ENCODE assay signal across 1 cellular context in the genomic region with DNA sequence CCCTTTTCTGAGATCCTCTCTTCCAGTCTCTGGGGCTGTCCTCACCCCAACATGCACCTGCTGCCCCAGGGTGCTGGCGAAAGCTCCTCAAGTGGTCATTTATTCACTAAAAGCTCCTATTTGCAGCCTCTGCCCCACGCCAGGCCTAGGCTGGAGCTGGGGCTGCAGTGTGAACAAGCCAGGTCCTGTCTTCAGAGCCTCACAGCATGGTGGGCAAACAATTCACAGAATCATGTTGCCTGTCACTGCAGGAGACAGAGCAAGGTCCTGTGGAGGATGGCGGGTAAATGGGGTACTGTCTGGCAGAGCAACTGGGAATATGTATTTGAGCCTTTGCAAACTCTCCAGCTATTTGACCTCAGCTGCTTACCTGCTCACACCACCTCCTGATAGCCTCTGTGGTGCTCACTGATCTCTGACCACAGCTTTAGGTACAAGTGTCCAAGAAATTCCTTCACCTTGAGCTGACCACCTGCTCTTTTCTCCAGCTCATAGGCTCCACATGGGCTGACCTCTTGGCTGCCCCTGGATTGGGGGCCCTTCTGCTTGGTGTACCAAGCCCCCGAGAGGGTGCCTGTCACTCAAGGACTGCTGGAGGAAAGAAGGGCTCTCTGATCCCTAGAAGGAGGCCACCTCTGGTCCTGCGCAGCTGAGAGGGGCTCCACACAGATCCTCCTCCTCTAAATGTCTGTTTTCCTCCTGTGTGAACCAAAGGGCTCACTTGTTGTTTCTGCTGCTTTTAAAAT.
A peak's percentile ranks its signal among the peaks of the same experiment; 100 is the strongest.
TF ChIP-seq lines count a peak whose summit lies in the region.

No MANE protein-coding gene starts in this region.

TF ChIP-seq in HepG2, 621 proteins besides CTCF, POLR2A, EP300 and RAD21:
- TF ChIP-seq, protein P1, sequence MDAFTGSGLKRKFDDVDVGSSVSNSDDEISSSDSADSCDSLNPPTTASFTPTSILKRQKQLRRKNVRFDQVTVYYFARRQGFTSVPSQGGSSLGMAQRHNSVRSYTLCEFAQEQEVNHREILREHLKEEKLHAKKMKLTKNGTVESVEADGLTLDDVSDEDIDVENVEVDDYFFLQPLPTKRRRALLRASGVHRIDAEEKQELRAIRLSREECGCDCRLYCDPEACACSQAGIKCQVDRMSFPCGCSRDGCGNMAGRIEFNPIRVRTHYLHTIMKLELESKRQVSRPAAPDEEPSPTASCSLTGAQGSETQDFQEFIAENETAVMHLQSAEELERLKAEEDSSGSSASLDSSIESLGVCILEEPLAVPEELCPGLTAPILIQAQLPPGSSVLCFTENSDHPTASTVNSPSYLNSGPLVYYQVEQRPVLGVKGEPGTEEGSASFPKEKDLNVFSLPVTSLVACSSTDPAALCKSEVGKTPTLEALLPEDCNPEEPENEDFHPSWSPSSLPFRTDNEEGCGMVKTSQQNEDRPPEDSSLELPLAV (CRISPR knock-in tag; conservative IDR thresholded peaks at IDR 0.05; ENCODE audit: low read depth), result no peak
- no peak for TF ChIP-seq YY1 (IDR thresholded peaks at IDR 0.05; ENCODE audit: insufficient read depth, insufficient replicate concordance, low read depth, low read length)
- TF ChIP-seq, protein P2, sequence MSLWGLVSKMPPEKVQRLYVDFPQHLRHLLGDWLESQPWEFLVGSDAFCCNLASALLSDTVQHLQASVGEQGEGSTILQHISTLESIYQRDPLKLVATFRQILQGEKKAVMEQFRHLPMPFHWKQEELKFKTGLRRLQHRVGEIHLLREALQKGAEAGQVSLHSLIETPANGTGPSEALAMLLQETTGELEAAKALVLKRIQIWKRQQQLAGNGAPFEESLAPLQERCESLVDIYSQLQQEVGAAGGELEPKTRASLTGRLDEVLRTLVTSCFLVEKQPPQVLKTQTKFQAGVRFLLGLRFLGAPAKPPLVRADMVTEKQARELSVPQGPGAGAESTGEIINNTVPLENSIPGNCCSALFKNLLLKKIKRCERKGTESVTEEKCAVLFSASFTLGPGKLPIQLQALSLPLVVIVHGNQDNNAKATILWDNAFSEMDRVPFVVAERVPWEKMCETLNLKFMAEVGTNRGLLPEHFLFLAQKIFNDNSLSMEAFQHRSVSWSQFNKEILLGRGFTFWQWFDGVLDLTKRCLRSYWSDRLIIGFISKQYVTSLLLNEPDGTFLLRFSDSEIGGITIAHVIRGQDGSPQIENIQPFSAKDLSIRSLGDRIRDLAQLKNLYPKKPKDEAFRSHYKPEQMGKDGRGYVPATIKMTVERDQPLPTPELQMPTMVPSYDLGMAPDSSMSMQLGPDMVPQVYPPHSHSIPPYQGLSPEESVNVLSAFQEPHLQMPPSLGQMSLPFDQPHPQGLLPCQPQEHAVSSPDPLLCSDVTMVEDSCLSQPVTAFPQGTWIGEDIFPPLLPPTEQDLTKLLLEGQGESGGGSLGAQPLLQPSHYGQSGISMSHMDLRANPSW (CRISPR knock-in tag; IDR thresholded peaks at IDR 0.05; ENCODE audit: borderline replicate concordance), result no peak
- no peak for TF ChIP-seq ZNF510 (CRISPR knock-in tag; IDR thresholded peaks at IDR 0.05; ENCODE audit: low read depth)
- TF ChIP-seq, protein P3, sequence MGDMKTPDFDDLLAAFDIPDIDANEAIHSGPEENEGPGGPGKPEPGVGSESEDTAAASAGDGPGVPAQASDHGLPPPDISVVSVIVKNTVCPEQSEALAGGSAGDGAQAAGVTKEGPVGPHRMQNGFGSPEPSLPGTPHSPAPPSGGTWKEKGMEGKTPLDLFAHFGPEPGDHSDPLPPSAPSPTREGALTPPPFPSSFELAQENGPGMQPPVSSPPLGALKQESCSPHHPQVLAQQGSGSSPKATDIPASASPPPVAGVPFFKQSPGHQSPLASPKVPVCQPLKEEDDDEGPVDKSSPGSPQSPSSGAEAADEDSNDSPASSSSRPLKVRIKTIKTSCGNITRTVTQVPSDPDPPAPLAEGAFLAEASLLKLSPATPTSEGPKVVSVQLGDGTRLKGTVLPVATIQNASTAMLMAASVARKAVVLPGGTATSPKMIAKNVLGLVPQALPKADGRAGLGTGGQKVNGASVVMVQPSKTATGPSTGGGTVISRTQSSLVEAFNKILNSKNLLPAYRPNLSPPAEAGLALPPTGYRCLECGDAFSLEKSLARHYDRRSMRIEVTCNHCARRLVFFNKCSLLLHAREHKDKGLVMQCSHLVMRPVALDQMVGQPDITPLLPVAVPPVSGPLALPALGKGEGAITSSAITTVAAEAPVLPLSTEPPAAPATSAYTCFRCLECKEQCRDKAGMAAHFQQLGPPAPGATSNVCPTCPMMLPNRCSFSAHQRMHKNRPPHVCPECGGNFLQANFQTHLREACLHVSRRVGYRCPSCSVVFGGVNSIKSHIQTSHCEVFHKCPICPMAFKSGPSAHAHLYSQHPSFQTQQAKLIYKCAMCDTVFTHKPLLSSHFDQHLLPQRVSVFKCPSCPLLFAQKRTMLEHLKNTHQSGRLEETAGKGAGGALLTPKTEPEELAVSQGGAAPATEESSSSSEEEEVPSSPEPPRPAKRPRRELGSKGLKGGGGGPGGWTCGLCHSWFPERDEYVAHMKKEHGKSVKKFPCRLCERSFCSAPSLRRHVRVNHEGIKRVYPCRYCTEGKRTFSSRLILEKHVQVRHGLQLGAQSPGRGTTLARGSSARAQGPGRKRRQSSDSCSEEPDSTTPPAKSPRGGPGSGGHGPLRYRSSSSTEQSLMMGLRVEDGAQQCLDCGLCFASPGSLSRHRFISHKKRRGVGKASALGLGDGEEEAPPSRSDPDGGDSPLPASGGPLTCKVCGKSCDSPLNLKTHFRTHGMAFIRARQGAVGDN (CRISPR knock-in tag; IDR thresholded peaks at IDR 0.05), result peak; percentile 26; the same call in 1 of the 2 replicates
